10 cellular contexts compared by ENCODE assay signal in the genomic region with DNA sequence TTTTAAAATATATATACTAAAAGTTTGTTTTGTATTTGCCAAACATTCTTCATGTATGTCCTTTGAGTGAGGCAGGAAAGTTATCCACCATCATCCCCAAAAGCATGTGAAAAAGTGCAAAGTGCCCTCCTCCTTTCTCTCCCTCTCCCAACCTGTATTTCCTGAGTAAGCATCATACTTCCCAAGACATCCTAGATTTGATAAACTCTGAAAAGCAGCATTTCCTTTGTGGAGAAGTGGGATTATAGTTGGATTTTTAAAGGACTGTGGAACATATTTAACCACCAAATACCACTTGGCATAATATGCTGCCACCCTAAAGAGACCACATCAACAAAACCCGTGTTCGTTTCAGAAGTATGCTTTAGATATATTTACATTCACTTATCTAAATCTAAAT. TPM values are rescaled to one million over a fixed set of nuclear protein-coding genes. Genes with fewer than 3 reads are reported as not detected.
DNase-seq lines count a peak whose midpoint lies in the region; ATAC-seq and TF ChIP-seq lines count a peak whose summit lies in the region.
"Had no signal": no experiment of that assay in that cellular context is flagged by ENCODE, and none has a peak within 500 bp of the region (broad histone marks: within the 10 kb centered on the region; RNA-seq: fewer than 3 reads in every experiment).

No MANE protein-coding gene starts in this region.

- peaks cover 10% of the 10 kb centered on the region for H3K36me3 Mint-ChIP-seq in neural crest cell (ENCODE audit: low read depth)
- peaks cover 8 to 22% of the 10 kb centered on the region in 2 donors for H3K36me3 Mint-ChIP-seq in activated naive CD4-positive, alpha-beta T cell treated with anti-CD3 and anti-CD28 coated beads, Interleukin-2, amount 50 U/mL, for 72 hours

- peak overlapping the region; percentile 91 for H3K27ac Mint-ChIP-seq in neural crest cell (ENCODE audit: unreplicated experiment)
- no peak overlapping the region for H3K27ac Mint-ChIP-seq in activated naive CD4-positive, alpha-beta T cell treated with anti-CD3 and anti-CD28 coated beads, Interleukin-2, amount 50 U/mL, for 72 hours

- peak overlapping the region; percentile 65 for H3K4me3 ChIP-seq in left ventricle myocardium inferior
- H3K4me3 ChIP-seq in uterus: peak overlapping the region; percentile 10 to 48

- H3K27ac ChIP-seq in left ventricle myocardium inferior (replicated peaks): peak overlapping the region; percentile 76
- H3K27ac ChIP-seq in epithelial cell of prostate: peak overlapping the region; percentile 84
- peak overlapping the region; percentile 76 to 88 for H3K27ac ChIP-seq in uterus
- H3K27ac ChIP-seq: parathyroid adenoma had no signal

- H3K4me3 Mint-ChIP-seq in neural crest cell: peak overlapping the region; percentile 22

- H3K9me3 Mint-ChIP-seq in neural crest cell: no peaks in the 10 kb centered on the region
- no peaks in the 10 kb centered on the region for H3K9me3 Mint-ChIP-seq in activated naive CD4-positive, alpha-beta T cell treated with anti-CD3 and anti-CD28 coated beads, Interleukin-2, amount 50 U/mL, for 72 hours

- intact Hi-C loops in left ventricle myocardium inferior (cut with micrococcal nuclease) (no loop called here), Right ventricle myocardium inferior (cut with DNase I) (loop anchor here (5.0 kb wide), 1 partner anchor 98 kb away; no protein-coding TSS in a partner anchor), uterus (cut with DNase I; ENCODE audit: low total_unique reads) (no loop called here)

- no peaks in the 10 kb centered on the region for H3K27me3 ChIP-seq in left ventricle myocardium inferior (ENCODE audit: low read depth)
- no peaks in the 10 kb centered on the region for H3K27me3 ChIP-seq in uterus

- H3K4me1 ChIP-seq in left ventricle myocardium inferior (peaks cover 9% of the 10 kb centered on the region), uterus (peaks cover 0 to 6% of the 10 kb centered on the region in 2 donors)
- H3K4me1 ChIP-seq: parathyroid adenoma had no signal

- H3K4me1 Mint-ChIP-seq in neural crest cell: peaks cover 41% of the 10 kb centered on the region

- H3K27me3 Mint-ChIP-seq in neural crest cell (ENCODE audit: low read depth): no peaks in the 10 kb centered on the region

- TF ChIP-seq CTCF in left ventricle myocardium inferior (IDR thresholded peaks at IDR 0.05; ENCODE audit: borderline replicate concordance) (no peak), neural crest cell (conservative IDR thresholded peaks at IDR 0.05) (no peak), uterus (IDR thresholded peaks at IDR 0.05) (no peak)

- H3K9me3 ChIP-seq in left ventricle myocardium inferior (replicated peaks): no peaks in the 10 kb centered on the region
- no peaks in the 10 kb centered on the region for H3K9me3 ChIP-seq in uterus

- no peak for DNase-seq in left ventricle myocardium inferior
- DNase-seq in Right ventricle myocardium inferior (ENCODE audit: missing footprints): no peak
- DNase-seq in epithelial cell of prostate (ENCODE audit: low read depth, low spot score): no peak
- no peak for DNase-seq in neural crest cell (ENCODE audit: low read depth, low spot score)
- DNase-seq in uterus: no peak
- no peak for DNase-seq in NCI-H82 treated with DMSO at 0.1 percent for 48 hours (lab: John Stamatoyannopoulos, UW; ENCODE audit: unreplicated experiment)
- no peak for DNase-seq in activated naive CD4-positive, alpha-beta T cell treated with anti-CD3 and anti-CD28 coated beads, Interleukin-2, amount 50 U/mL, for 72 hours (ENCODE audit: low spot score in 2 of 2)
- no peak for DNase-seq in stimulated activated CD4-positive, alpha-beta T cell treated with anti-CD3 and anti-CD28 coated beads, Interleukin-15, amount 100 ng/mL, for 24 hours
- DNase-seq: NCI-H1417 had no signal

- no peak for ATAC-seq in Right ventricle myocardium inferior
- ATAC-seq in activated naive CD4-positive, alpha-beta T cell treated with anti-CD3 and anti-CD28 coated beads, Interleukin-2, amount 50 U/mL, for 72 hours: no peak

- no peak for TF ChIP-seq POLR2A in uterus (IDR thresholded peaks at IDR 0.05)

- peaks cover 26% of the 10 kb centered on the region for H3K36me3 ChIP-seq in left ventricle myocardium inferior
- H3K36me3 ChIP-seq in uterus: no peaks in the 10 kb centered on the region

RNA-seq across cellular contexts. Expression of a gene that starts 36.9 kb away (rescaled TPM):
- total RNA-seq in left ventricle myocardium inferior (11.3 TPM), Right ventricle myocardium inferior (16.2 TPM), neural crest cell (70.2 and 74.2 TPM in 2 replicates), uterus (100 to 1,000 TPM in 2 of 4 donors, 10 to 100 TPM in 2; 21.0 to 126 (median 87.0) TPM)
- total RNA-seq in activated naive CD4-positive, alpha-beta T cell treated with anti-CD3 and anti-CD28 coated beads, Interleukin-2, amount 50 U/mL, for 72 hours: 10 to 100 TPM; 19.5 to 33.4 TPM

RNA-seq across cellular contexts. Expression of a gene that starts 44.6 kb away (rescaled TPM):
- total RNA-seq in left ventricle myocardium inferior (0.36 TPM), Right ventricle myocardium inferior (not detected), neural crest cell (not detected in 2 replicates), uterus (not detected)
- total RNA-seq in activated naive CD4-positive, alpha-beta T cell treated with anti-CD3 and anti-CD28 coated beads, Interleukin-2, amount 50 U/mL, for 72 hours: not detected

RNA-seq across cellular contexts. Expression of a gene that starts 50.1 kb away (rescaled TPM):
- total RNA-seq in left ventricle myocardium inferior (not detected), Right ventricle myocardium inferior (not detected), neural crest cell (not detected in 2 replicates), uterus (not detected)
- not detected for total RNA-seq in activated naive CD4-positive, alpha-beta T cell treated with anti-CD3 and anti-CD28 coated beads, Interleukin-2, amount 50 U/mL, for 72 hours
